Comparison of ENCODE assay signal across 13 cellular contexts in genomic region chr5:173547579-173547978, GRCh38.
DNase-seq lines count a peak whose midpoint lies in the region; ATAC-seq, FAIRE-seq and TF ChIP-seq lines count a peak whose summit lies in the region.
"Had no signal": no experiment of that assay in that cellular context is flagged by ENCODE, and none has a peak within 500 bp of the region (broad histone marks: within the 10 kb centered on the region; RNA-seq: fewer than 3 reads in every experiment).

No MANE protein-coding gene starts in this region.

- no peaks in the 10 kb centered on the region for H3K9me3 ChIP-seq in astrocyte (ENCODE audit: insufficient read depth, low read depth, low read length)
- H3K9me3 ChIP-seq in HAP-1 = no peaks in the 10 kb centered on the region

- peaks cover 31% of the 10 kb centered on the region for H3K27me3 Mint-ChIP-seq in astrocyte (ENCODE audit: low read depth, unreplicated experiment)

- H3K27ac Mint-ChIP-seq in astrocyte (ENCODE audit: unreplicated experiment) = peak overlapping the region; percentile 8
- H3K27ac Mint-ChIP-seq: brain, HFFc6 had no signal

- H3K9me3 Mint-ChIP-seq in astrocyte (ENCODE audit: unreplicated experiment) = peaks cover 3% of the 10 kb centered on the region
- H3K9me3 Mint-ChIP-seq: brain, HFFc6 had no signal

- no peak overlapping the region for H3K4me2 ChIP-seq in astrocyte (ENCODE audit: low read length)

- ATAC-seq in GM18867 (IDR thresholded peaks at IDR 0.05; ENCODE audit: unreplicated experiment) = peak; percentile 70
- peak; percentile 95 for ATAC-seq in HG02884 (IDR thresholded peaks at IDR 0.05; ENCODE audit: unreplicated experiment)
- ATAC-seq in GM18858 (IDR thresholded peaks at IDR 0.05; ENCODE audit: unreplicated experiment) = no peak
- no peak for ATAC-seq in HG02588 (IDR thresholded peaks at IDR 0.05; ENCODE audit: unreplicated experiment)

- no peak overlapping the region for H3K4me3 Mint-ChIP-seq in astrocyte (ENCODE audit: unreplicated experiment)
- H3K4me3 Mint-ChIP-seq: brain, HFFc6 had no signal

- H3K36me3 ChIP-seq in astrocyte (ENCODE audit: insufficient read depth, low read length) (no peaks in the 10 kb centered on the region), HAP-1 (replicated peaks) (no peaks in the 10 kb centered on the region)

- H3K4me3 ChIP-seq in astrocyte (ENCODE audit: insufficient read depth, low read depth, low read length) (no peak overlapping the region), HAP-1 (no peak overlapping the region)

- no peak overlapping the region for H3K27ac ChIP-seq in astrocyte (ENCODE audit: low read depth, low read length)

- H3K36me3 Mint-ChIP-seq in astrocyte (ENCODE audit: low read depth, unreplicated experiment) = no peaks in the 10 kb centered on the region
- H3K36me3 Mint-ChIP-seq: brain had no signal

- H2AFZ ChIP-seq in astrocyte (ENCODE audit: low read depth, low read length) = no peak overlapping the region

- TF ChIP-seq CTCF in astrocyte (IDR thresholded peaks at IDR 0.05; ENCODE audit: insufficient read depth, low read depth, low read length) = no peak

- H4K20me1 ChIP-seq in astrocyte (ENCODE audit: insufficient read depth, low read length) = no peaks in the 10 kb centered on the region

- DNase-seq in astrocyte (ENCODE audit: low read depth) (peak; percentile 16), renal cortical epithelial cell (ENCODE audit: low read depth) (peak; percentile 97), HAP-1 (ENCODE audit: low spot score in 2 of 2) (no peak), COR-L47 (lab: John Stamatoyannopoulos, UW) (no peak)
- DNase-seq: GDM1, head of caudate nucleus, HFFc6, NCI-H1417 had no signal

- H3K79me2 ChIP-seq in astrocyte (ENCODE audit: insufficient read depth, low read length) = no peaks in the 10 kb centered on the region

- H3K27me3 ChIP-seq in astrocyte (ENCODE audit: insufficient read depth, low read length) (peaks cover 2% of the 10 kb centered on the region), HAP-1 (ENCODE audit: low read depth) (peaks cover 4% of the 10 kb centered on the region; the same call in 1 of the 2 replicates)

- peak; percentile 47 for FAIRE-seq in astrocyte (lab: Jason Lieb, UNC)

- in situ Hi-C loops in HAP-1 (cut with MboI; ENCODE audit: low sequenced_read_pairs) = no loop called here

- H3K4me1 ChIP-seq in astrocyte (ENCODE audit: insufficient read depth, low read length) (no peaks in the 10 kb centered on the region), HAP-1 (no peaks in the 10 kb centered on the region)

- H3K4me1 Mint-ChIP-seq in astrocyte (ENCODE audit: low read depth, unreplicated experiment) = peaks cover 10% of the 10 kb centered on the region
- H3K4me1 Mint-ChIP-seq: brain had no signal

- no peak overlapping the region for H3K9ac ChIP-seq in astrocyte (ENCODE audit: low read length)

Comparison
In these comparisons a context has a peak if more than half of its experiments do, and no peak if none do; other contexts are left out.
1. ATAC-seq: peak in GM18867 (single experiment) and HG02884 (single experiment); none in GM18858 (single experiment) and HG02588 (single experiment).
2. DNase-seq: peak in astrocyte (single experiment) and renal cortical epithelial cell (single experiment); none in HAP-1 (0 of 2) and COR-L47 (single experiment).